Comparison of ENCODE assay signal across 27 cellular contexts in genomic region chr14:102726191-102726949, GRCh38. TPM values are rescaled to one million over a fixed set of nuclear protein-coding genes. Genes with fewer than 3 reads are reported as not detected.
A peak's percentile ranks its signal among the peaks of the same experiment; 100 is the strongest.
DNase-seq lines count a peak whose midpoint lies in the region; ATAC-seq and TF ChIP-seq lines count a peak whose summit lies in the region.
"Had no signal": no experiment of that assay in that cellular context is flagged by ENCODE, and none has a peak within 500 bp of the region (broad histone marks: within the 10 kb centered on the region; RNA-seq: fewer than 3 reads in every experiment).

No MANE protein-coding gene starts in this region.

- no peaks in the 10 kb centered on the region for H3K4me1 ChIP-seq in ovary (ENCODE audit: insufficient read depth)
- H3K4me1 ChIP-seq: tibial artery had no signal

- H3K27ac Mint-ChIP-seq in activated T-helper 17 cell treated with anti-CD3 and anti-CD28 coated beads, Interleukin-2, amount 50 U/mL, for 72 hours, result peak overlapping the region; percentile 33
- no peak overlapping the region for H3K27ac Mint-ChIP-seq in osteocyte (ENCODE audit: unreplicated experiment)
- H3K27ac Mint-ChIP-seq: stimulated activated naive B cell treated with anti-CD40 and anti-IgM and Interleukin-4, amounts not matched to agents 10 μg/mL and 1 μg/mL and 100 μg/mL, for 72 hours; T-helper 17 cell had no signal

- DNase-seq in SIG-M5 treated with dmso at 0.1 percent for 504 hours (lab: John Stamatoyannopoulos, UW; ENCODE audit: unreplicated experiment) (peak; percentile 26), SIG-M5 (lab: John Stamatoyannopoulos, UW) (no peak), HuH-7.5 (ENCODE audit: low spot score) (peak; percentile 18), osteocyte (ENCODE audit: extremely low spot score, unreplicated experiment) (peak; percentile 65), ovary (no peak), foreskin melanocyte (no peak)
- no peak for DNase-seq in activated CD4-positive, alpha-beta T cell treated with anti-CD3 and anti-CD28 coated beads for 1 hour
- DNase-seq: activated CD4-positive, alpha-beta T cell treated with anti-CD3 and anti-CD28 coated beads, Interleukin-2, amount 50 U/mL, for 4 hours; activated naive CD4-positive, alpha-beta T cell treated with Interleukin-2 at 50 U/mL for 16 hours; activated T-cell treated with anti-CD3 and anti-CD28 coated beads, Interleukin-2, amount 50 U/mL, for 1 hour; GF-D8; IMR-90; kidney glomerular epithelial cell; MM.1S; naive thymus-derived CD4-positive, alpha-beta T cell; NCI-H187 treated with DMSO at 0.1 percent for 48 hours; NCI-H524 treated with DMSO at 0.1 percent for 48 hours; SHP77; stimulated activated CD4-positive, alpha-beta T cell treated with anti-CD3 and anti-CD28 coated beads, Interleukin-2, amount 100 ng/mL, for 24 hours; stimulated activated naive B cell treated with anti-CD40 and anti-IgM and Interleukin-4, amounts not matched to agents 10 μg/mL and 1 μg/mL and 100 μg/mL, for 72 hours; T-helper 17 cell; tibial artery; WERI-Rb-1 had no signal

- no peak overlapping the region for H3K4me3 Mint-ChIP-seq in activated T-helper 17 cell treated with anti-CD3 and anti-CD28 coated beads, Interleukin-2, amount 50 U/mL, for 72 hours
- H3K4me3 Mint-ChIP-seq in osteocyte (ENCODE audit: unreplicated experiment), result no peak overlapping the region
- H3K4me3 Mint-ChIP-seq: CD14-positive monocyte; central memory CD8-positive, alpha-beta T cell; naive thymus-derived CD4-positive, alpha-beta T cell; stimulated activated naive B cell treated with anti-CD40 and anti-IgM and Interleukin-4, amounts not matched to agents 10 μg/mL and 1 μg/mL and 100 μg/mL, for 72 hours; T-helper 17 cell had no signal

- peaks cover 82% of the 10 kb centered on the region for H3K36me3 Mint-ChIP-seq in activated T-helper 17 cell treated with anti-CD3 and anti-CD28 coated beads, Interleukin-2, amount 50 U/mL, for 72 hours (ENCODE audit: low read depth)
- H3K36me3 Mint-ChIP-seq in osteocyte (ENCODE audit: unreplicated experiment), result peaks cover 55% of the 10 kb centered on the region

- TF ChIP-seq CTCF in osteocyte (IDR thresholded peaks at IDR 0.05) (no peak), ovary (IDR thresholded peaks at IDR 0.05) (no peak)

- no peaks in the 10 kb centered on the region for H3K9me3 Mint-ChIP-seq in activated T-helper 17 cell treated with anti-CD3 and anti-CD28 coated beads, Interleukin-2, amount 50 U/mL, for 72 hours
- no peaks in the 10 kb centered on the region for H3K9me3 Mint-ChIP-seq in osteocyte (ENCODE audit: unreplicated experiment)
- H3K9me3 Mint-ChIP-seq: CD14-positive monocyte; central memory CD8-positive, alpha-beta T cell; naive thymus-derived CD4-positive, alpha-beta T cell; stimulated activated naive B cell treated with anti-CD40 and anti-IgM and Interleukin-4, amounts not matched to agents 10 μg/mL and 1 μg/mL and 100 μg/mL, for 72 hours had no signal

- no peak for ATAC-seq in activated T-helper 17 cell treated with anti-CD3 and anti-CD28 coated beads, Interleukin-2, amount 50 U/mL, for 72 hours (replicated peaks)
- ATAC-seq: naive thymus-derived CD4-positive, alpha-beta T cell; stimulated activated naive B cell treated with anti-CD40 and anti-IgM and Interleukin-4, amounts not matched to agents 10 μg/mL and 1 μg/mL and 100 μg/mL, for 72 hours; T-helper 17 cell had no signal

- H3K36me3 ChIP-seq in ovary, result no peaks in the 10 kb centered on the region

- intact Hi-C loops in ovary (cut with DNase I), result no loop called here

- no peak for TF ChIP-seq POLR2A in ovary (IDR thresholded peaks at IDR 0.05)

- 71 to 85% (median 80%) methylated on average over 19 of the region's 19 CpGs for WGBS in ovary, 3 donors

- no peak for TF ChIP-seq EP300 in ovary (IDR thresholded peaks at IDR 0.05)

- no peak overlapping the region for H3K27ac ChIP-seq in ovary
- H3K27ac ChIP-seq: HL-60, tibial artery, WERI-Rb-1 had no signal

- no peak overlapping the region for H3K4me3 ChIP-seq in ovary
- H3K4me3 ChIP-seq: tibial artery had no signal

- no peaks in the 10 kb centered on the region for H3K4me1 Mint-ChIP-seq in activated T-helper 17 cell treated with anti-CD3 and anti-CD28 coated beads, Interleukin-2, amount 50 U/mL, for 72 hours
- no peaks in the 10 kb centered on the region for H3K4me1 Mint-ChIP-seq in osteocyte (ENCODE audit: unreplicated experiment)
- H3K4me1 Mint-ChIP-seq: CD14-positive monocyte; central memory CD8-positive, alpha-beta T cell; naive thymus-derived CD4-positive, alpha-beta T cell; T-helper 17 cell had no signal

- H3K27me3 Mint-ChIP-seq in activated T-helper 17 cell treated with anti-CD3 and anti-CD28 coated beads, Interleukin-2, amount 50 U/mL, for 72 hours, result no peaks in the 10 kb centered on the region
- no peaks in the 10 kb centered on the region for H3K27me3 Mint-ChIP-seq in osteocyte (ENCODE audit: unreplicated experiment)
- H3K27me3 Mint-ChIP-seq: central memory CD8-positive, alpha-beta T cell; naive thymus-derived CD4-positive, alpha-beta T cell; stimulated activated naive B cell treated with anti-CD40 and anti-IgM and Interleukin-4, amounts not matched to agents 10 μg/mL and 1 μg/mL and 100 μg/mL, for 72 hours; T-helper 17 cell had no signal

- H3K27me3 ChIP-seq in ovary, result no peaks in the 10 kb centered on the region
- H3K27me3 ChIP-seq: tibial artery had no signal

- H3K9me3 ChIP-seq in ovary, result no peaks in the 10 kb centered on the region
- H3K9me3 ChIP-seq: tibial artery had no signal

RNA-seq across cellular contexts. Expression of gene TRAF3, which starts 50.9 kb away (rescaled TPM):
- 100 to 1,000 TPM in 1 of 2 donors, 10 to 100 TPM in 1; 61.7 to 133 TPM for total RNA-seq in activated T-helper 17 cell treated with anti-CD3 and anti-CD28 coated beads, Interleukin-2, amount 50 U/mL, for 72 hours
- total RNA-seq in osteocyte, result 15.9 and 18.8 TPM in 2 replicates
- 10 to 100 TPM in 5 of 7 donors, 1 to 10 TPM in 2; 6.3 to 17.0 (median 15.5) TPM for total RNA-seq in ovary
- 1 to 10 TPM; 2.9 to 7.1 TPM for polyA plus RNA-seq in ovary

Comparison
In these comparisons a context has a peak if more than half of its experiments do, and no peak if none do; other contexts are left out.
1. DNase-seq: peak in SIG-M5 treated with dmso at 0.1 percent for 504 hours (single experiment), HuH-7.5 (single experiment) and osteocyte (single experiment); none in SIG-M5 (single experiment), activated CD4-positive, alpha-beta T cell treated with anti-CD3 and anti-CD28 coated beads for 1 hour (single experiment), ovary (0 of 5) and foreskin melanocyte (single experiment).